ENCODE assay signal across 8 cellular contexts in the genomic region with DNA sequence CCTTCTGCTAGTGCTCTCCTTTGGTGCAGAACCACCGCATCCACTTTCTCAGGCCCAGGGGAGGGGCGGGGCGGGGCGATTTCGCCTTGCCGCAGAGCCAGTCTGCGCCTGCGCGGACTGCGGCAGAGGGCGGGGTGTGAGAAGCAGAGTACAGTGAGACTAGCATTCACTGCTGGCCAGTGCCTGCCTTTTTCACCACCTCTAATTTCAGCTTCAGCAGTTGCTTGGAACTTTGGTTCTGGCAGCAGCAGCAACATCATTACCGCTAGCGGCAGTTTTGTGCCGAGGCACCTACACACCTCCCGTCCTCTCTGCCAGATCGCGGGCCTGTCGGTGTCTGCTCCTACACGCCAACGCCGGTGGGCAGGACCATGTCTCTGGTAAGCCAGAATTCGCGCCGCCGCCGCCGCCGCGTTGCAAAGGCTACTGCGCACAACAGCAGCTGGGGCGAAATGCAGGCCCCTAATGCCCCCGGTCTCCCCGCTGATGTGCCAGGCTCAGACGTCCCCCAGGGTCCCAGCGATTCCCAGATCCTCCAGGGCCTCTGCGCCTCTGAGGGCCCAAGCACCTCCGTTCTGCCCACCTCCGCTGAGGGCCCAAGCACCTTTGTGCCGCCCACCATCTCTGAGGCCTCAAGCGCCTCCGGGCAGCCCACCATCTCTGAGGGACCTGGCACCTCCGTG. TPM values are rescaled to one million over a fixed set of nuclear protein-coding genes. Genes with fewer than 3 reads are reported as not detected.
DNase-seq lines count a peak whose midpoint lies in the region; ATAC-seq, FAIRE-seq and TF ChIP-seq lines count a peak whose summit lies in the region.

TSS of gene MAGEE1 (plus strand) at position 151 of the 683 bp plus-strand sequence. CDS start at position 372, 221 bp downstream.

- H4K91ac ChIP-seq in neuronal stem cell (ENCODE audit: low read depth, low read length, poor library complexity), result no peak within 1 kb of the TSS

- H3K27me3 ChIP-seq in CD4-positive, alpha-beta T cell (ENCODE audit: control insufficient read depth, insufficient read depth, low read length), result no peaks in the 10 kb centered on the region
- H3K27me3 ChIP-seq in HL-60 (ENCODE audit: insufficient read depth, poor library complexity, severe bottlenecking) (no peaks in the 10 kb centered on the region), PC-3 (ENCODE audit: low read length) (no peaks in the 10 kb centered on the region), neuronal stem cell (ENCODE audit: control insufficient read depth in 3 of 3, insufficient read depth in 3 of 3, low read depth in 1 of 3, low read length in 3 of 3) (peaks cover 0 to 4% (median 0%) of the 10 kb centered on the region in 3 experiments), subcutaneous abdominal adipose tissue (ENCODE audit: control insufficient read depth in 5 of 5, insufficient read depth in 4 of 5, low read length in 5 of 5) (peaks cover 2 to 12% (median 7%) of the 10 kb centered on the region in 5 donors)

- H3K14ac ChIP-seq in neuronal stem cell (ENCODE audit: low read length), result peak within 1 kb of the TSS; percentile 38

- peaks cover 42% of the 10 kb centered on the region for H3K4me1 Mint-ChIP-seq in CD4-positive, alpha-beta T cell (ENCODE audit: low read depth)

- H2AFZ ChIP-seq in PC-3 (ENCODE audit: low read length) (peak within 1 kb of the TSS; percentile 96), neuronal stem cell (ENCODE audit: low read length) (peak within 1 kb of the TSS; percentile 92)

- H3K4me3 ChIP-seq in HL-60 (replicated peaks; ENCODE audit: insufficient read depth, low read length) (peak within 1 kb of the TSS; percentile 23), PC-3 (ENCODE audit: low read length) (peak within 1 kb of the TSS; percentile 86), neuronal stem cell (ENCODE audit: low read length in 2 of 2) (peak within 1 kb of the TSS; percentile 80 to 95), subcutaneous abdominal adipose tissue (ENCODE audit: low read depth in 1 of 5, low read length in 5 of 5) (peak within 1 kb of the TSS; percentile 70 to 85 (median 80))

- H3K79me1 ChIP-seq in neuronal stem cell (ENCODE audit: low read depth, low read length), result peaks cover 7% of the 10 kb centered on the region

- H3K9ac ChIP-seq in PC-3 (ENCODE audit: low read length), result peak within 1 kb of the TSS; percentile 71
- peak within 1 kb of the TSS; percentile 90 for H3K9ac ChIP-seq in neuronal stem cell (ENCODE audit: low read depth, low read length, poor library complexity)
- H3K9ac ChIP-seq in subcutaneous abdominal adipose tissue (ENCODE audit: low read length in 5 of 5), result peak within 1 kb of the TSS in 4 of 5 donors; percentile 54 to 83 (median 70)

- peak; percentile 79 for ATAC-seq in CD4-positive, alpha-beta T cell (ENCODE audit: poor library complexity)
- ATAC-seq in GM19467 (IDR thresholded peaks at IDR 0.05; ENCODE audit: unreplicated experiment) (peak; percentile 87), PC-3 (peak; percentile 90)

- H3K9me3 ChIP-seq in CD4-positive, alpha-beta T cell (ENCODE audit: control insufficient read depth, low read length), result no peaks in the 10 kb centered on the region
- H3K9me3 ChIP-seq in PC-3 (ENCODE audit: low read length) (no peaks in the 10 kb centered on the region), neuronal stem cell (replicated peaks in 1 of 2; ENCODE audit: control insufficient read depth in 2 of 2, insufficient read depth in 1 of 2, low read depth in 1 of 2, low read length in 2 of 2) (no peaks in the 10 kb centered on the region), subcutaneous abdominal adipose tissue (ENCODE audit: control insufficient read depth in 5 of 5, low read length in 5 of 5) (no peaks in the 10 kb centered on the region)

- no CpG with 5 or more reads among the region's 42 CpGs for WGBS in neuronal stem cell (ENCODE audit: extremely low coverage in 2 of 2, insufficient read length in 2 of 2, insufficient replicate concordance in 1 of 2), 2 donors

- peak within 1 kb of the TSS; percentile 53 for H3K27ac ChIP-seq in CD4-positive, alpha-beta T cell (ENCODE audit: low read depth, low read length)
- H3K27ac ChIP-seq in HL-60 (replicated peaks) (no peak within 1 kb of the TSS), PC-3 (ENCODE audit: low read length) (no peak within 1 kb of the TSS), neuronal stem cell (replicated peaks; ENCODE audit: low read length) (no peak within 1 kb of the TSS), subcutaneous abdominal adipose tissue (ENCODE audit: low read depth, low read length) (no peak within 1 kb of the TSS)

- H2BK12ac ChIP-seq in neuronal stem cell (ENCODE audit: low read length), result peak within 1 kb of the TSS; percentile 58

- H3K9me2 ChIP-seq in PC-3 (replicated peaks; ENCODE audit: low read length), result no peaks in the 10 kb centered on the region

- intact Hi-C loops in CD4-positive, alpha-beta T cell (cut with DNase I, micrococcal nuclease), result loop anchor here in 1 of 2 experiments (5.0 to 10.0 kb wide), 4 partner anchors 253 to 1467 kb away; partner anchors contain the start of genes ABCB7, COX7B, MAGT1 and PBDC1
- intact Hi-C loops in PC-3 (cut with micrococcal nuclease), result loop anchor here (2.0 to 10.0 kb wide), 2 partner anchors 27 to 153 kb away; no protein-coding TSS in a partner anchor

- H3K4me1 ChIP-seq in PC-3 (ENCODE audit: insufficient read depth, low read length) (no peaks in the 10 kb centered on the region), neuronal stem cell (ENCODE audit: control insufficient read depth in 2 of 2, insufficient read depth in 1 of 2, low read depth in 1 of 2, low read length in 2 of 2) (no peaks in the 10 kb centered on the region), subcutaneous abdominal adipose tissue (ENCODE audit: control insufficient read depth in 5 of 5, insufficient read depth in 5 of 5, low read length in 5 of 5) (peaks cover 0 to 16% (median 13%) of the 10 kb centered on the region in 5 donors)

- peak within 1 kb of the TSS; percentile 43 for H3K23ac ChIP-seq in neuronal stem cell (ENCODE audit: low read depth, low read length, poor library complexity)

- H3K4ac ChIP-seq in neuronal stem cell (ENCODE audit: low read length), result no peak within 1 kb of the TSS

- peak within 1 kb of the TSS; percentile 97 for H3K4me3 Mint-ChIP-seq in CD4-positive, alpha-beta T cell

- no peaks in the 10 kb centered on the region for H4K20me1 ChIP-seq in PC-3 (ENCODE audit: low read length)

- peak within 1 kb of the TSS; percentile 92 for H3K18ac ChIP-seq in neuronal stem cell (ENCODE audit: low read length)

- H3F3A ChIP-seq in PC-3 (ENCODE audit: low read length, unreplicated experiment), result no peaks in the 10 kb centered on the region

- FAIRE-seq in frontal cortex (lab: Jason Lieb, UNC), result no peak

- POLR2A ChIA-PET in CD4-positive, alpha-beta T cell (lab: Charles Lee), result interaction anchor here (1.1 to 1.3 kb wide), 2 partner anchors 27 to 254 kb away, joined by 4 to 6 read pairs; partner anchors contain the start of gene PBDC1
- POLR2A ChIA-PET in PC-3 (lab: Charles Lee; ENCODE audit: unreplicated experiment), result interaction anchor here (0.7 kb wide), 1 partner anchor 1467 kb away, joined by 16 read pairs; the partner anchor contains the start of gene MAGT1

- no peak within 1 kb of the TSS for H2BK120ac ChIP-seq in neuronal stem cell (ENCODE audit: low read depth, low read length)

- peak within 1 kb of the TSS; percentile 17 for H4K8ac ChIP-seq in neuronal stem cell (ENCODE audit: low read depth, low read length)

- H2BK5ac ChIP-seq in neuronal stem cell (ENCODE audit: low read length), result peak within 1 kb of the TSS; percentile 39

- H2BK15ac ChIP-seq in neuronal stem cell (ENCODE audit: low read length), result no peak within 1 kb of the TSS

- H3K4me2 ChIP-seq in PC-3 (ENCODE audit: low read length), result peak within 1 kb of the TSS; percentile 95
- H3K4me2 ChIP-seq in neuronal stem cell (ENCODE audit: insufficient read depth, low read length, poor library complexity, severe bottlenecking), result peak within 1 kb of the TSS; percentile 73

- CTCF ChIA-PET in CD4-positive, alpha-beta T cell (lab: Charles Lee), result no interaction called here
- CTCF ChIA-PET in PC-3 (lab: Charles Lee), result no interaction called here

- H2AK5ac ChIP-seq in neuronal stem cell (ENCODE audit: low read depth, low read length), result no peak within 1 kb of the TSS

- H3K36me3 ChIP-seq in PC-3 (ENCODE audit: low read depth, low read length), result no peaks in the 10 kb centered on the region
- no peaks in the 10 kb centered on the region for H3K36me3 ChIP-seq in neuronal stem cell (replicated peaks in 1 of 2; ENCODE audit: control insufficient read depth in 2 of 2, insufficient read depth in 2 of 2, low read length in 2 of 2)
- no peaks in the 10 kb centered on the region for H3K36me3 ChIP-seq in subcutaneous abdominal adipose tissue (ENCODE audit: control insufficient read depth in 5 of 5, insufficient read depth in 5 of 5, low read length in 5 of 5)

- H3K27me3 Mint-ChIP-seq in CD4-positive, alpha-beta T cell, result no peaks in the 10 kb centered on the region

- BruUV-seq in PC-3 (replicated peaks; lab: Mats Ljungman, UMichigan), result TSS peak; percentile 30

- no peaks in the 10 kb centered on the region for H3K9me3 Mint-ChIP-seq in CD4-positive, alpha-beta T cell

- TF ChIP-seq CTCF in CD4-positive, alpha-beta T cell (IDR thresholded peaks at IDR 0.05), result no peak
- TF ChIP-seq CTCF in HL-60 (IDR thresholded peaks at IDR 0.05; ENCODE audit: insufficient read depth, low read length) (no peak), PC-3 (conservative IDR thresholded peaks at IDR 0.05; ENCODE audit: low read depth, low read length) (no peak)

- peak within 1 kb of the TSS; percentile 94 for H3K27ac Mint-ChIP-seq in CD4-positive, alpha-beta T cell

- DNase-seq in CD4-positive, alpha-beta T cell, result peak; percentile 70 to 82 (median 76)
- DNase-seq in HL-60 (ENCODE audit: low read depth in 1 of 2, low spot score in 1 of 2), result peak; percentile 10 to 26
- peak; percentile 75 for DNase-seq in PC-3
- peak; percentile 73 for DNase-seq in activated gamma-delta T cell treated with anti-CD3 and anti-CD28 coated beads, Interleukin-2, amount 50 U/mL, for 16 hours (ENCODE audit: low read depth)
- peak; percentile 46 to 47 for DNase-seq in frontal cortex (ENCODE audit: low spot score in 2 of 2)
- peak; percentile 53 for DNase-seq in neuronal stem cell (ENCODE audit: low spot score)

- peaks cover 9% of the 10 kb centered on the region for H3K36me3 Mint-ChIP-seq in CD4-positive, alpha-beta T cell (ENCODE audit: low read depth)

- no peaks in the 10 kb centered on the region for H3K79me2 ChIP-seq in PC-3 (ENCODE audit: low read length)

RNA-seq across cellular contexts. Expression of gene MAGEE1, which starts in this region (rescaled TPM):
- total RNA-seq in CD4-positive, alpha-beta T cell, result 10 to 100 TPM; 12.4 to 12.7 TPM
- total RNA-seq in PC-3 (2014; rRNA removed), result 1.7 and 2.8 TPM in 2 replicates
- total RNA-seq in frontal cortex, result 16.3 TPM
- 6.5 TPM for polyA plus RNA-seq in neuronal stem cell (2013, experiment 1 of 2)
- polyA plus RNA-seq in neuronal stem cell (2013, experiment 2 of 2), result 6.9 TPM

Comparison
In these comparisons a context has a peak if more than half of its experiments do, and no peak if none do; other contexts are left out.
1. DNase-seq: peak in every context shown above with its lines; median percentile 76 in CD4-positive, alpha-beta T cell; 75 in PC-3; 73 in activated gamma-delta T cell treated with anti-CD3 and anti-CD28 coated beads, Interleukin-2, amount 50 U/mL, for 16 hours; 53 in neuronal stem cell; 46 in frontal cortex; 18 in HL-60.
2. H3K4me3 ChIP-seq: peak in every context shown above with its lines; median percentile 88 in neuronal stem cell; 86 in PC-3; 80 in subcutaneous abdominal adipose tissue; 23 in HL-60.